Comparison of ENCODE assay signal across 8 cellular contexts in the genomic region with DNA sequence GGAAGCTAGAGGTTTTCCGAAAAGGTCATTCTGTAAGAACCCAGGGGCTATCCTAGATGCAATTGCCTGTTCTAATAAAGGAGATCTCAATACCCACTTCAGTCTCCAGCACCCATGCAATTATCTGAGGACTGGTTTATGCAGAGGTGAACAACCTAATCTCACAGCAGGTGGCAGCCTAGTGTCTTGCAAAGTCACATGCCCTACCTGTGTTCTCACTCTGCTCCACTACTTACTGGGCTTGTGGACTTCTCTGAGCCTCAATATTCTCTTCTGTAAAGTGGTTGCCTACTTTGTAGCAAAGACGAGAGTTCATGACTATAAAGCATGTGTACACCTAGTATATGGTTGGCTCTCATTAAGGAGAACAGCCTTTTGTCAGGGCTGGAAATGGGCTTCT. TPM values are rescaled to one million over a fixed set of nuclear protein-coding genes. Genes with fewer than 3 reads are reported as not detected.
DNase-seq lines count a peak whose midpoint lies in the region; ATAC-seq and TF ChIP-seq lines count a peak whose summit lies in the region.

No MANE protein-coding gene starts in this region.

- no peaks in the 10 kb centered on the region for H3K9me2 ChIP-seq in HCT116 (ENCODE audit: insufficient read depth)

- peak; percentile 68 for DNase-seq in activated CD4-positive, alpha-beta T cell treated with anti-CD3 and anti-CD28 coated beads, Interleukin-2, amount 10 ng/mL, durations not matched to agents 24 days and 14 days
- no peak for DNase-seq in activated CD4-positive, alpha-beta T cell treated with anti-CD3 and anti-CD28 coated beads, Interleukin-2, amount 50 U/mL, for 1 hour
- DNase-seq in HCT116 (ENCODE audit: low read depth, low spot score) (peak; percentile 41), NCI-H510A treated with DMSO at 0.1 percent for 48 hours (lab: John Stamatoyannopoulos, UW) (peak; percentile 61), dermis blood vessel endothelial cell (peak; percentile 33), midbrain (lab: John Stamatoyannopoulos, UW) (no peak), RKO (ENCODE audit: low spot score) (no peak)
- no peak for DNase-seq in stimulated activated effector memory CD8-positive, alpha-beta T cell treated with anti-CD3 and anti-CD28 coated beads, Interleukin-12 subunit alpha, Interleukin-12 subunit beta, amount 100 ng/mL, for 72 hours (ENCODE audit: low spot score in 2 of 2)

- H3K4me3 Mint-ChIP-seq in activated CD4-positive, alpha-beta T cell treated with anti-CD3 and anti-CD28 coated beads, Interleukin-2, amount 10 ng/mL, durations not matched to agents 24 days and 14 days: no peak overlapping the region
- H3K4me3 Mint-ChIP-seq in stimulated activated effector memory CD8-positive, alpha-beta T cell treated with anti-CD3 and anti-CD28 coated beads, Interleukin-12 subunit alpha, Interleukin-12 subunit beta, amount 100 ng/mL, for 72 hours: no peak overlapping the region

- peak; percentile 32 to 63 (median 43); a peak in 5 of 6 replicates for TF ChIP-seq CTCF in HCT116 (IDR thresholded peaks at IDR 0.05 in 2 of 3, conservative IDR thresholded peaks at IDR 0.05 in 1 of 3; ENCODE audit: borderline replicate concordance in 1 of 3, insufficient read depth in 1 of 3, low read depth in 2 of 3, low read length in 2 of 3)

- peak; percentile 78 for TF ChIP-seq RAD21 in HCT116 (IDR thresholded peaks at IDR 0.05; ENCODE audit: low read depth)

- no peak overlapping the region for H3K27ac ChIP-seq in HCT116 (ENCODE audit: low read depth, low read length)

- H4K20me1 ChIP-seq in HCT116 (ENCODE audit: insufficient read depth): no peaks in the 10 kb centered on the region

- no peaks in the 10 kb centered on the region for H3K4me1 Mint-ChIP-seq in activated CD4-positive, alpha-beta T cell treated with anti-CD3 and anti-CD28 coated beads, Interleukin-2, amount 10 ng/mL, durations not matched to agents 24 days and 14 days
- H3K4me1 Mint-ChIP-seq in stimulated activated effector memory CD8-positive, alpha-beta T cell treated with anti-CD3 and anti-CD28 coated beads, Interleukin-12 subunit alpha, Interleukin-12 subunit beta, amount 100 ng/mL, for 72 hours: no peaks in the 10 kb centered on the region

- no peak overlapping the region for H3K9ac ChIP-seq in HCT116 (ENCODE audit: low read length)

- RAD21 ChIA-PET in HCT116 (lab: Charles Lee; ENCODE audit: low non-redundant PET in 1 of 2, low total read pairs in 2 of 2, uncharacterized antibody in 2 of 2, unreplicated experiment in 2 of 2): no interaction called here

- H3K9me3 ChIP-seq in HCT116 (ENCODE audit: control insufficient read depth in 1 of 2, insufficient read depth in 1 of 2, low read depth in 1 of 2, low read length in 2 of 2): no peaks in the 10 kb centered on the region

- no peaks in the 10 kb centered on the region for H3K36me3 ChIP-seq in HCT116 (ENCODE audit: control insufficient read depth in 1 of 2, insufficient read depth in 2 of 2, low read length in 2 of 2)

- ATAC-seq in HCT116: peak; percentile 88
- peak; percentile 60 for ATAC-seq in stimulated activated effector memory CD8-positive, alpha-beta T cell treated with anti-CD3 and anti-CD28 coated beads, Interleukin-12 subunit alpha, Interleukin-12 subunit beta, amount 100 ng/mL, for 72 hours

- no peaks in the 10 kb centered on the region for H3K4me1 ChIP-seq in HCT116 (ENCODE audit: control insufficient read depth in 1 of 2, insufficient read depth in 2 of 2, low read length in 2 of 2)

- no peak overlapping the region for H3K27ac Mint-ChIP-seq in activated CD4-positive, alpha-beta T cell treated with anti-CD3 and anti-CD28 coated beads, Interleukin-2, amount 10 ng/mL, durations not matched to agents 24 days and 14 days
- no peak overlapping the region for H3K27ac Mint-ChIP-seq in stimulated activated effector memory CD8-positive, alpha-beta T cell treated with anti-CD3 and anti-CD28 coated beads, Interleukin-12 subunit alpha, Interleukin-12 subunit beta, amount 100 ng/mL, for 72 hours

- POLR2A ChIA-PET in HCT116 (lab: Charles Lee): no interaction called here

- CTCF ChIA-PET in HCT116 (lab: Charles Lee): no interaction called here

- no peaks in the 10 kb centered on the region for H3K9me3 Mint-ChIP-seq in activated CD4-positive, alpha-beta T cell treated with anti-CD3 and anti-CD28 coated beads, Interleukin-2, amount 10 ng/mL, durations not matched to agents 24 days and 14 days
- no peaks in the 10 kb centered on the region for H3K9me3 Mint-ChIP-seq in stimulated activated effector memory CD8-positive, alpha-beta T cell treated with anti-CD3 and anti-CD28 coated beads, Interleukin-12 subunit alpha, Interleukin-12 subunit beta, amount 100 ng/mL, for 72 hours

- H3K27me3 ChIP-seq in HCT116 (ENCODE audit: insufficient read depth, low read length): no peaks in the 10 kb centered on the region; the same call in 1 of the 2 replicates

- no peak overlapping the region for H2AFZ ChIP-seq in HCT116 (ENCODE audit: low read depth, low read length, poor library complexity, severe bottlenecking)

- BruUV-seq in HCT116 (replicated peaks; lab: Mats Ljungman, UMichigan): no TSS peak

- H3K79me2 ChIP-seq in HCT116 (ENCODE audit: insufficient read depth, low read length): no peaks in the 10 kb centered on the region

- H3K4me3 ChIP-seq in HCT116 (replicated peaks in 1 of 2; ENCODE audit: low read depth in 1 of 2, low read length in 2 of 2): no peak overlapping the region

- TF ChIP-seq POLR2A in HCT116 (IDR thresholded peaks at IDR 0.05; ENCODE audit: borderline replicate concordance, extremely low read depth, insufficient read depth, insufficient read length): no peak

- no peaks in the 10 kb centered on the region for H3K36me3 Mint-ChIP-seq in activated CD4-positive, alpha-beta T cell treated with anti-CD3 and anti-CD28 coated beads, Interleukin-2, amount 10 ng/mL, durations not matched to agents 24 days and 14 days (ENCODE audit: low read depth)
- no peaks in the 10 kb centered on the region for H3K36me3 Mint-ChIP-seq in stimulated activated effector memory CD8-positive, alpha-beta T cell treated with anti-CD3 and anti-CD28 coated beads, Interleukin-12 subunit alpha, Interleukin-12 subunit beta, amount 100 ng/mL, for 72 hours

- no peak overlapping the region for H3K4me2 ChIP-seq in HCT116 (ENCODE audit: low read length)

- intact Hi-C loops in activated CD4-positive, alpha-beta T cell treated with anti-CD3 and anti-CD28 coated beads, Interleukin-2, amount 10 ng/mL, durations not matched to agents 24 days and 14 days (cut with micrococcal nuclease): no loop called here
- intact Hi-C loops in HCT116 (cut with micrococcal nuclease): loop anchor here (2.0 kb wide), 1 partner anchor 27 kb away; no protein-coding TSS in a partner anchor

- peaks cover 6% of the 10 kb centered on the region for H3K27me3 Mint-ChIP-seq in activated CD4-positive, alpha-beta T cell treated with anti-CD3 and anti-CD28 coated beads, Interleukin-2, amount 10 ng/mL, durations not matched to agents 24 days and 14 days

TF ChIP-seq in HCT116, 20 proteins besides CTCF, POLR2A, EP300 and RAD21 (continues in another document):
- TF ChIP-seq POLR2AphosphoS5 (IDR thresholded peaks at IDR 0.05; ENCODE audit: low read depth, low read length) (no peak), ZNF274 (IDR thresholded peaks at IDR 0.05; ENCODE audit: low read depth, low read length) (no peak), EZH2phosphoT487 (IDR thresholded peaks at IDR 0.05; ENCODE audit: borderline replicate concordance) (no peak), FOSL1 (IDR thresholded peaks at IDR 0.05; ENCODE audit: low read depth) (no peak), ELF1 (IDR thresholded peaks at IDR 0.05; ENCODE audit: borderline replicate concordance, low read depth) (no peak), SP1 (IDR thresholded peaks at IDR 0.05; ENCODE audit: low read depth) (no peak), EZH2 (IDR thresholded peaks at IDR 0.05) (no peak), EGR1 (IDR thresholded peaks at IDR 0.05; ENCODE audit: low read depth) (no peak), SIN3A (IDR thresholded peaks at IDR 0.05; ENCODE audit: low read depth) (no peak)
- TF ChIP-seq, protein P1, sequence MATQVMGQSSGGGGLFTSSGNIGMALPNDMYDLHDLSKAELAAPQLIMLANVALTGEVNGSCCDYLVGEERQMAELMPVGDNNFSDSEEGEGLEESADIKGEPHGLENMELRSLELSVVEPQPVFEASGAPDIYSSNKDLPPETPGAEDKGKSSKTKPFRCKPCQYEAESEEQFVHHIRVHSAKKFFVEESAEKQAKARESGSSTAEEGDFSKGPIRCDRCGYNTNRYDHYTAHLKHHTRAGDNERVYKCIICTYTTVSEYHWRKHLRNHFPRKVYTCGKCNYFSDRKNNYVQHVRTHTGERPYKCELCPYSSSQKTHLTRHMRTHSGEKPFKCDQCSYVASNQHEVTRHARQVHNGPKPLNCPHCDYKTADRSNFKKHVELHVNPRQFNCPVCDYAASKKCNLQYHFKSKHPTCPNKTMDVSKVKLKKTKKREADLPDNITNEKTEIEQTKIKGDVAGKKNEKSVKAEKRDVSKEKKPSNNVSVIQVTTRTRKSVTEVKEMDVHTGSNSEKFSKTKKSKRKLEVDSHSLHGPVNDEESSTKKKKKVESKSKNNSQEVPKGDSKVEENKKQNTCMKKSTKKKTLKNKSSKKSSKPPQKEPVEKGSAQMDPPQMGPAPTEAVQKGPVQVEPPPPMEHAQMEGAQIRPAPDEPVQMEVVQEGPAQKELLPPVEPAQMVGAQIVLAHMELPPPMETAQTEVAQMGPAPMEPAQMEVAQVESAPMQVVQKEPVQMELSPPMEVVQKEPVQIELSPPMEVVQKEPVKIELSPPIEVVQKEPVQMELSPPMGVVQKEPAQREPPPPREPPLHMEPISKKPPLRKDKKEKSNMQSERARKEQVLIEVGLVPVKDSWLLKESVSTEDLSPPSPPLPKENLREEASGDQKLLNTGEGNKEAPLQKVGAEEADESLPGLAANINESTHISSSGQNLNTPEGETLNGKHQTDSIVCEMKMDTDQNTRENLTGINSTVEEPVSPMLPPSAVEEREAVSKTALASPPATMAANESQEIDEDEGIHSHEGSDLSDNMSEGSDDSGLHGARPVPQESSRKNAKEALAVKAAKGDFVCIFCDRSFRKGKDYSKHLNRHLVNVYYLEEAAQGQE (IDR thresholded peaks at IDR 0.05; ENCODE audit: low read depth): no peak
- TF ChIP-seq, protein P2, sequence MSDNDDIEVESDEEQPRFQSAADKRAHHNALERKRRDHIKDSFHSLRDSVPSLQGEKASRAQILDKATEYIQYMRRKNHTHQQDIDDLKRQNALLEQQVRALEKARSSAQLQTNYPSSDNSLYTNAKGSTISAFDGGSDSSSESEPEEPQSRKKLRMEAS (IDR thresholded peaks at IDR 0.05): no peak

RNA-seq across cellular contexts. Expression of a gene that starts 21.0 kb away (rescaled TPM):
- 35.2 and 36.5 TPM in 2 replicates for total RNA-seq in activated CD4-positive, alpha-beta T cell treated with anti-CD3 and anti-CD28 coated beads, Interleukin-2, amount 10 ng/mL, durations not matched to agents 24 days and 14 days
- total RNA-seq in HCT116 (2021; ENCODE audit: unreplicated experiment) (46.6 TPM), dermis blood vessel endothelial cell (12.1 and 18.3 TPM in 2 replicates)
- polyA plus RNA-seq in HCT116 (2012): 22.7 and 26.9 TPM in 2 replicates

RNA-seq across cellular contexts. Expression of a gene that starts 52.8 kb away (rescaled TPM):
- total RNA-seq in activated CD4-positive, alpha-beta T cell treated with anti-CD3 and anti-CD28 coated beads, Interleukin-2, amount 10 ng/mL, durations not matched to agents 24 days and 14 days: not detected in 2 replicates
- total RNA-seq in HCT116 (2021; ENCODE audit: unreplicated experiment) (not detected), dermis blood vessel endothelial cell (0.17 and 0.23 TPM in 2 replicates)
- polyA plus RNA-seq in HCT116 (2012): not detected in 2 replicates

Comparison
In these comparisons a context has a peak if more than half of its experiments do, and no peak if none do; other contexts are left out.
1. DNase-seq: peak in activated CD4-positive, alpha-beta T cell treated with anti-CD3 and anti-CD28 coated beads, Interleukin-2, amount 10 ng/mL, durations not matched to agents 24 days and 14 days (single experiment), HCT116 (single experiment), NCI-H510A treated with DMSO at 0.1 percent for 48 hours (single experiment) and dermis blood vessel endothelial cell (single experiment); none in activated CD4-positive, alpha-beta T cell treated with anti-CD3 and anti-CD28 coated beads, Interleukin-2, amount 50 U/mL, for 1 hour (single experiment), stimulated activated effector memory CD8-positive, alpha-beta T cell treated with anti-CD3 and anti-CD28 coated beads, Interleukin-12 subunit alpha, Interleukin-12 subunit beta, amount 100 ng/mL, for 72 hours (0 of 2), midbrain (single experiment) and RKO (single experiment).